In the genomic region with DNA sequence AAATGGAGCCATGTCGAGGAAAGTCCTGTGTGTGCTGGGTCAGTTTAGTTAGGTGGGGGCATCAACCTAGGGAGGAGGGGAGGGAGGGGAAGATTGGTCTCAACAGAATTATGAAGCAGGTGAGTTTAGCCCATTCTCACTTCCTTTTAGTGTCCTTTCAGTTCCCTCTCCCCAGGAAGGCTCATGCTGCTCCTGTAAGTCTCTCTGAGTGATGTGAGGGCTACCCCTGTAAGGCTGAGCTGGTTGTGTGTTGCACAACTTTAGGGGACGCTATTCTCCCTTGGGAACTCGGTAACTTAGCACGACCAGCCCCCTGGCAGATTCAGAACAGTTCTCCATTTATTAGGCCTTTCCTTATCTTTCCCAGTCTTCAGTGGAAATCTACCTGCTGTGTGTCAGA, we compare ENCODE assay signal across 14 cellular contexts. TPM values are rescaled to one million over a fixed set of nuclear protein-coding genes. Genes with fewer than 3 reads are reported as not detected.
DNase-seq lines count a peak whose midpoint lies in the region; ATAC-seq and TF ChIP-seq lines count a peak whose summit lies in the region.
"Had no signal": no experiment of that assay in that cellular context is flagged by ENCODE, and none has a peak within 500 bp of the region (broad histone marks: within the 10 kb centered on the region; RNA-seq: fewer than 3 reads in every experiment).

No MANE protein-coding gene starts in this region.

- ATAC-seq in GM18907 (IDR thresholded peaks at IDR 0.05; ENCODE audit: unreplicated experiment) (peak; percentile 98), GM21723 (IDR thresholded peaks at IDR 0.05; ENCODE audit: unreplicated experiment) (peak; percentile 98), HG03175 (IDR thresholded peaks at IDR 0.05; ENCODE audit: unreplicated experiment) (peak; percentile 97), SK-N-SH treated with all-trans-retinoic acid at 6 μM for 48 hours (no peak)

- H3K14ac ChIP-seq in trophoblast cell (ENCODE audit: low read length), result no peak overlapping the region

- H3K36me3 ChIP-seq in trophoblast cell (ENCODE audit: control insufficient read depth in 1 of 2, insufficient read depth in 2 of 2, low read length in 2 of 2), result no peaks in the 10 kb centered on the region

- H3K4me2 ChIP-seq in trophoblast cell (ENCODE audit: low read length), result no peak overlapping the region

- H2AK5ac ChIP-seq in trophoblast cell (ENCODE audit: low read length), result no peak overlapping the region

- no peaks in the 10 kb centered on the region for H3K79me2 ChIP-seq in trophoblast cell (ENCODE audit: control insufficient read depth, insufficient read depth, low read length, poor library complexity)

- DNase-seq in trophoblast cell (no peak), HEK293T (ENCODE audit: extremely low spot score) (no peak), NCI-H345 treated with DMSO at 0.1 percent for 48 hours (lab: John Stamatoyannopoulos, UW; ENCODE audit: unreplicated experiment) (no peak)
- DNase-seq: activated CD4-positive, CD25-positive, alpha-beta regulatory T cell; activated naive CD4-positive, alpha-beta T cell; DMS153; HFFc6; NCI-H1417 treated with DMSO at 0.1 percent for 48 hours had no signal

- no peaks in the 10 kb centered on the region for H3K4me1 ChIP-seq in trophoblast cell (ENCODE audit: control insufficient read depth in 1 of 2, insufficient read depth in 2 of 2, low read length in 2 of 2)

- CTCF ChIA-PET in HEK293T (lab: Yijun Ruan, JAX), result no interaction called here

- H3K4ac ChIP-seq in trophoblast cell (ENCODE audit: low read depth, low read length), result no peak overlapping the region

- H2AFZ ChIP-seq in trophoblast cell (ENCODE audit: insufficient read depth, low read length, poor library complexity), result no peak overlapping the region

- POLR2A ChIA-PET in HEK293T (lab: Yijun Ruan, JAX), result no interaction called here

- no peak overlapping the region for H3K18ac ChIP-seq in trophoblast cell (ENCODE audit: low read length)

- H4K8ac ChIP-seq in trophoblast cell (ENCODE audit: low read depth, low read length), result no peak overlapping the region

- WGBS in trophoblast cell (ENCODE audit: extremely low coverage, insufficient coverage, insufficient read length), result no CpG with 5 or more reads among the region's 4 CpGs

- no peaks in the 10 kb centered on the region for H3K79me1 ChIP-seq in trophoblast cell (ENCODE audit: low read length)

- H2BK5ac ChIP-seq in trophoblast cell (ENCODE audit: low read depth, low read length, poor library complexity), result no peak overlapping the region

- H3K27ac ChIP-seq in trophoblast cell (ENCODE audit: low read depth, low read length), result no peak overlapping the region
- H3K27ac ChIP-seq: coronary artery had no signal

- no peak overlapping the region for H3K9ac ChIP-seq in trophoblast cell (ENCODE audit: low read length)

- H4K12ac ChIP-seq in trophoblast cell (ENCODE audit: low read depth, low read length), result no peak overlapping the region

- peak overlapping the region; percentile 57 for H3K4me3 ChIP-seq in trophoblast cell (ENCODE audit: low read depth, low read length)
- H3K4me3 ChIP-seq: coronary artery, lung had no signal

- H4K91ac ChIP-seq in trophoblast cell (ENCODE audit: low read depth, low read length), result no peak overlapping the region

- no peaks in the 10 kb centered on the region for H3K27me3 ChIP-seq in trophoblast cell (ENCODE audit: insufficient read depth, low read length)

- H2BK12ac ChIP-seq in trophoblast cell (ENCODE audit: low read length), result no peak overlapping the region

- peaks cover 3% of the 10 kb centered on the region for H3K9me3 ChIP-seq in trophoblast cell (ENCODE audit: insufficient read depth, low read depth, low read length)

- H2BK120ac ChIP-seq in trophoblast cell (ENCODE audit: insufficient read depth, low read length, poor library complexity), result no peak overlapping the region

- no peak overlapping the region for H3K23ac ChIP-seq in trophoblast cell (ENCODE audit: low read length)

TF ChIP-seq in HEK293T, 16 proteins besides CTCF, POLR2A, EP300 and RAD21:
- TF ChIP-seq HDGF (IDR thresholded peaks at IDR 0.05; ENCODE audit: borderline replicate concordance) (no peak), TARDBP (IDR thresholded peaks at IDR 0.05) (no peak), FOXA1 (IDR thresholded peaks at IDR 0.05) (no peak), CTBP1 (IDR thresholded peaks at IDR 0.05; ENCODE audit: borderline replicate concordance) (no peak), ZNF384 (IDR thresholded peaks at IDR 0.05) (no peak), L3MBTL2 (conservative IDR thresholded peaks at IDR 0.05) (no peak), NFRKB (IDR thresholded peaks at IDR 0.05) (no peak)

TF ChIP-seq in SK-N-SH treated with all-trans-retinoic acid at 6 μM for 48 hours, 23 proteins besides CTCF, POLR2A, EP300 and RAD21 (continues in another document):
- TF ChIP-seq CREB5 (CRISPR knock-in tag; IDR thresholded peaks at IDR 0.05; ENCODE audit: low read depth), result no peak
- TF ChIP-seq, protein P1, sequence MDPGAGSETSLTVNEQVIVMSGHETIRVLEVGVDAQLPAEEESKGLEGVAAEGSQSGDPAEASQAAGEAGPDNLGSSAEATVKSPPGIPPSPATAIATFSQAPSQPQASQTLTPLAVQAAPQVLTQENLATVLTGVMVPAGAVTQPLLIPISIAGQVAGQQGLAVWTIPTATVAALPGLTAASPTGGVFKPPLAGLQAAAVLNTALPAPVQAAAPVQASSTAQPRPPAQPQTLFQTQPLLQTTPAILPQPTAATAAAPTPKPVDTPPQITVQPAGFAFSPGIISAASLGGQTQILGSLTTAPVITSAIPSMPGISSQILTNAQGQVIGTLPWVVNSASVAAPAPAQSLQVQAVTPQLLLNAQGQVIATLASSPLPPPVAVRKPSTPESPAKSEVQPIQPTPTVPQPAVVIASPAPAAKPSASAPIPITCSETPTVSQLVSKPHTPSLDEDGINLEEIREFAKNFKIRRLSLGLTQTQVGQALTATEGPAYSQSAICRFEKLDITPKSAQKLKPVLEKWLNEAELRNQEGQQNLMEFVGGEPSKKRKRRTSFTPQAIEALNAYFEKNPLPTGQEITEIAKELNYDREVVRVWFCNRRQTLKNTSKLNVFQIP (CRISPR knock-in tag; IDR thresholded peaks at IDR 0.05; ENCODE audit: borderline replicate concordance, low read depth), result no peak
- TF ChIP-seq ZNF565 (CRISPR knock-in tag; conservative IDR thresholded peaks at IDR 0.05; ENCODE audit: low read depth), result no peak
- no peak for TF ChIP-seq OSR1 (CRISPR knock-in tag; IDR thresholded peaks at IDR 0.05)
- no peak for TF ChIP-seq ARNTL (CRISPR knock-in tag; IDR thresholded peaks at IDR 0.05; ENCODE audit: borderline replicate concordance, low read depth)
- no peak for TF ChIP-seq RARB (CRISPR knock-in tag; IDR thresholded peaks at IDR 0.05)
- TF ChIP-seq ZFP3 (CRISPR knock-in tag; IDR thresholded peaks at IDR 0.05), result no peak
- no peak for TF ChIP-seq TSHZ2 (CRISPR knock-in tag; IDR thresholded peaks at IDR 0.05)
- no peak for TF ChIP-seq GLIS3 (CRISPR knock-in tag; IDR thresholded peaks at IDR 0.05)
- TF ChIP-seq ZNF70 (CRISPR knock-in tag; IDR thresholded peaks at IDR 0.05), result no peak
- no peak for TF ChIP-seq ESRRG (CRISPR knock-in tag; IDR thresholded peaks at IDR 0.05)
- TF ChIP-seq ZNF8 (CRISPR knock-in tag; IDR thresholded peaks at IDR 0.05), result no peak
- no peak for TF ChIP-seq CSDC2 (CRISPR knock-in tag; IDR thresholded peaks at IDR 0.05)
- TF ChIP-seq SNAI2 (CRISPR knock-in tag; IDR thresholded peaks at IDR 0.05), result no peak
- no peak for TF ChIP-seq ISL1 (CRISPR knock-in tag; IDR thresholded peaks at IDR 0.05)

RNA-seq across cellular contexts. Expression of gene IL5RA, which starts 21.2 kb away (rescaled TPM):
- polyA plus RNA-seq in trophoblast cell (2013), result 0.01 and 0.04 TPM in 2 replicates

RNA-seq across cellular contexts. Expression of gene TRNT1, which starts 37.7 kb away (rescaled TPM):
- polyA plus RNA-seq in trophoblast cell (2013), result 12.3 and 14.1 TPM in 2 replicates
